In genomic region chr1:110421159-110421777, GRCh38 we compare ENCODE assay signal across 14 cellular contexts. TPM values are rescaled to one million over a fixed set of nuclear protein-coding genes. Genes with fewer than 3 reads are reported as not detected.
DNase-seq lines count a peak whose midpoint lies in the region; ATAC-seq, FAIRE-seq and TF ChIP-seq lines count a peak whose summit lies in the region.
"Had no signal": no experiment of that assay in that cellular context is flagged by ENCODE, and none has a peak within 500 bp of the region (broad histone marks: within the 10 kb centered on the region; RNA-seq: fewer than 3 reads in every experiment).

No MANE protein-coding gene starts in this region.

- DNase-seq in CD1c-positive myeloid dendritic cell (ENCODE audit: extremely low spot score) (peak; percentile 80), HT1080 (ENCODE audit: low read depth) (peak; percentile 54), iris pigment epithelial cell (ENCODE audit: low read depth) (peak; percentile 76), iPS-NIHi7 (ENCODE audit: extremely low spot score) (no peak), DMS114 treated with DMSO at 0.1 percent for 48 hours (lab: John Stamatoyannopoulos, UW; ENCODE audit: unreplicated experiment) (no peak), GM12892 (ENCODE audit: insufficient read length) (no peak)
- DNase-seq in CD4-positive, alpha-beta memory T cell = no peak
- DNase-seq: dorsolateral prefrontal cortex, GOT3, NCI-H1930 had no signal

- intact Hi-C loops in CD4-positive, alpha-beta memory T cell (cut with micrococcal nuclease) = no loop called here

- CTCF ChIA-PET in CD4-positive, alpha-beta memory T cell (lab: Charles Lee; ENCODE audit: partially characterized antibody) = interaction anchor here (1.1 to 1.7 kb wide), 3 partner anchors 9 to 359 kb away, joined by 3 to 8 read pairs (median 4); no protein-coding TSS in a partner anchor

- no peak overlapping the region for H3K27ac ChIP-seq in CD4-positive, alpha-beta memory T cell (ENCODE audit: low read depth, low read length)
- H3K27ac ChIP-seq: dorsolateral prefrontal cortex, parathyroid adenoma, SJSA1 had no signal

- no peaks in the 10 kb centered on the region for H3K27me3 Mint-ChIP-seq in activated T-helper 17 cell treated with anti-CD3 and anti-CD28 coated beads, Interleukin-2, amount 50 U/mL, for 72 hours
- peaks cover 0 to 2% of the 10 kb centered on the region in 2 donors for H3K27me3 Mint-ChIP-seq in CD4-positive, alpha-beta memory T cell

- H3K4me3 Mint-ChIP-seq in activated T-helper 17 cell treated with anti-CD3 and anti-CD28 coated beads, Interleukin-2, amount 50 U/mL, for 72 hours = no peak overlapping the region
- H3K4me3 Mint-ChIP-seq in CD4-positive, alpha-beta memory T cell = no peak overlapping the region

- H3K4me1 Mint-ChIP-seq in activated T-helper 17 cell treated with anti-CD3 and anti-CD28 coated beads, Interleukin-2, amount 50 U/mL, for 72 hours = peaks cover 5% of the 10 kb centered on the region
- H3K4me1 Mint-ChIP-seq in CD4-positive, alpha-beta memory T cell = no peaks in the 10 kb centered on the region

- peak; percentile 78 for ATAC-seq in activated T-helper 17 cell treated with anti-CD3 and anti-CD28 coated beads, Interleukin-2, amount 50 U/mL, for 72 hours (replicated peaks)

- H3K4me3 ChIP-seq in CD4-positive, alpha-beta memory T cell (ENCODE audit: low read length in 2 of 2) = no peak overlapping the region
- H3K4me3 ChIP-seq: dorsolateral prefrontal cortex, SJSA1 had no signal

- H3K27ac Mint-ChIP-seq in activated T-helper 17 cell treated with anti-CD3 and anti-CD28 coated beads, Interleukin-2, amount 50 U/mL, for 72 hours = no peak overlapping the region
- H3K27ac Mint-ChIP-seq in CD4-positive, alpha-beta memory T cell = no peak overlapping the region

- TF ChIP-seq POLR2A in GM12892 (IDR thresholded peaks at IDR 0.05; ENCODE audit: low read depth, low read length) = no peak

- H3K27me3 ChIP-seq in CD4-positive, alpha-beta memory T cell (ENCODE audit: insufficient read depth, low read length) = no peaks in the 10 kb centered on the region
- H3K27me3 ChIP-seq: dorsolateral prefrontal cortex had no signal

- H3K36me3 Mint-ChIP-seq in activated T-helper 17 cell treated with anti-CD3 and anti-CD28 coated beads, Interleukin-2, amount 50 U/mL, for 72 hours (ENCODE audit: low read depth) = no peaks in the 10 kb centered on the region
- no peaks in the 10 kb centered on the region for H3K36me3 Mint-ChIP-seq in CD4-positive, alpha-beta memory T cell

- no peaks in the 10 kb centered on the region for H3K4me1 ChIP-seq in CD4-positive, alpha-beta memory T cell (ENCODE audit: insufficient read depth, low read length)
- H3K4me1 ChIP-seq: parathyroid adenoma, SJSA1 had no signal

- H3K9me3 Mint-ChIP-seq in activated T-helper 17 cell treated with anti-CD3 and anti-CD28 coated beads, Interleukin-2, amount 50 U/mL, for 72 hours = no peaks in the 10 kb centered on the region
- H3K9me3 Mint-ChIP-seq in CD4-positive, alpha-beta memory T cell = peaks cover 0 to 1% (median 0%) of the 10 kb centered on the region in 8 donors

- POLR2A ChIA-PET in CD4-positive, alpha-beta memory T cell (lab: Charles Lee; ENCODE audit: partially characterized antibody) = no interaction called here

- no peaks in the 10 kb centered on the region for H3K9me3 ChIP-seq in CD4-positive, alpha-beta memory T cell (ENCODE audit: control insufficient read depth in 1 of 2, low read length in 2 of 2)

- no peaks in the 10 kb centered on the region for H3K36me3 ChIP-seq in CD4-positive, alpha-beta memory T cell (ENCODE audit: insufficient read depth, low read length)
- H3K36me3 ChIP-seq: SJSA1 had no signal

- FAIRE-seq in GM12892 (lab: Jason Lieb, UNC) = no peak
- FAIRE-seq: keratinocyte had no signal

RNA-seq across cellular contexts. Expression of gene LAMTOR5, which starts 13.8 kb away (rescaled TPM):
- 166 and 210 TPM in 2 replicates for total RNA-seq in HT1080 (2014; rRNA removed; shearing (Covaris generic))
- polyA plus RNA-seq in HT1080 (2015; cell fraction: cytosol; rRNA removed) = 184 and 240 TPM in 2 replicates
- polyA plus RNA-seq in HT1080 (2015; cell fraction: nucleus; rRNA removed) = 65.9 and 78.7 TPM in 2 replicates
- total RNA-seq in activated T-helper 17 cell treated with anti-CD3 and anti-CD28 coated beads, Interleukin-2, amount 50 U/mL, for 72 hours = 100 to 1,000 TPM; 150 to 172 TPM
- total RNA-seq in CD4-positive, alpha-beta memory T cell = 10 to 100 TPM; 64.5 to 69.6 TPM
- polyA plus RNA-seq in CD4-positive, alpha-beta memory T cell = 100 to 1,000 TPM; 264 to 325 TPM
- 365 TPM for polyA plus RNA-seq in GM12892 (2012; ENCODE audit: missing spikeins)

RNA-seq across cellular contexts. Expression of gene PROK1, which starts 29.7 kb away (rescaled TPM):
- total RNA-seq in HT1080 (2014; rRNA removed; shearing (Covaris generic)) = not detected in 2 replicates
- polyA plus RNA-seq in HT1080 (2015; cell fraction: cytosol; rRNA removed) = not detected in 2 replicates
- polyA plus RNA-seq in HT1080 (2015; cell fraction: nucleus; rRNA removed) = not detected in 2 replicates
- total RNA-seq in activated T-helper 17 cell treated with anti-CD3 and anti-CD28 coated beads, Interleukin-2, amount 50 U/mL, for 72 hours = not detected
- not detected for total RNA-seq in CD4-positive, alpha-beta memory T cell
- polyA plus RNA-seq in CD4-positive, alpha-beta memory T cell = not detected
- polyA plus RNA-seq in GM12892 (2012; ENCODE audit: missing spikeins) = not detected
- total RNA-seq: SJSA1 had no signal
- polyA plus RNA-seq: keratinocyte had no signal

RNA-seq across cellular contexts. Expression of gene SLC16A4, which starts 30.4 kb away (rescaled TPM):
- 0.60 and 0.61 TPM in 2 replicates for total RNA-seq in HT1080 (2014; rRNA removed; shearing (Covaris generic))
- polyA plus RNA-seq in HT1080 (2015; cell fraction: cytosol; rRNA removed) = 5.5 and 5.8 TPM in 2 replicates
- polyA plus RNA-seq in HT1080 (2015; cell fraction: nucleus; rRNA removed) = 8.1 and 8.8 TPM in 2 replicates
- under 1 TPM; 0.19 to 0.58 TPM for total RNA-seq in activated T-helper 17 cell treated with anti-CD3 and anti-CD28 coated beads, Interleukin-2, amount 50 U/mL, for 72 hours
- total RNA-seq in CD4-positive, alpha-beta memory T cell = under 1 TPM; 0.39 to 0.90 TPM
- polyA plus RNA-seq in CD4-positive, alpha-beta memory T cell = under 1 TPM; 0.29 to 0.73 TPM
- polyA plus RNA-seq in GM12892 (2012; ENCODE audit: missing spikeins) = 2.0 TPM

Comparison
In these comparisons a context has a peak if more than half of its experiments do, and no peak if none do; other contexts are left out.
1. DNase-seq: peak in CD1c-positive myeloid dendritic cell (single experiment), HT1080 (single experiment) and iris pigment epithelial cell (single experiment); none in CD4-positive, alpha-beta memory T cell (0 of 5), iPS-NIHi7 (single experiment), DMS114 treated with DMSO at 0.1 percent for 48 hours (single experiment) and GM12892 (single experiment).